In the genomic region with DNA sequence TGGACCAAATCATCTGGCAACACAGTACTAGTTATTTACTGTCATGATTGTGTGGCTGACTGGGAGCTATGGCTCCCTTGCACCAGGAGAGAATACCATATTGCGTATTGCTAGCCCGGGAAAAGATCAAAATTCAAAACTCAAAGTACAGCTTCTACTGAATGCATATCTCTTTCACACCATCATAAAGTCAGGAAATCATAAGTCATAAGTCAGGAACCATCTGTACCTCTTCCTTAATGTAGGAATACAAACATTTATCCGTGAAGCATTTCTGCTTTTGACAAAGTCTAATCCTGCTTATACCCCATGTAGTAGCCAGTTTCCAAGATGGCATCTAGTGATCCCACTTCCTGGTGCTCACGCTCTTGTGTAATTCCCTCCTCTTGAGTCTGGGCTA, we compare ENCODE assay signal across 16 cellular contexts.
"Had no signal": no experiment of that assay in that cellular context is flagged by ENCODE, and none has a peak within 500 bp of the region (broad histone marks: within the 10 kb centered on the region; RNA-seq: fewer than 3 reads in every experiment).

No MANE protein-coding gene starts in this region.

- H3K36me3 ChIP-seq: cardiac muscle cell, ovary, sigmoid colon, thoracic aorta, uterus had no signal

- H3K27me3 ChIP-seq: cardiac muscle cell, foreskin keratinocyte, ovary, sigmoid colon, uterus had no signal

- ATAC-seq: activated naive CD4-positive, alpha-beta T cell treated with anti-CD3 and anti-CD28 coated beads, Interleukin-2, amount 50 U/mL, for 72 hours; activated T-cell treated with anti-CD3 and anti-CD28 coated beads, Interleukin-2, amount 50 U/mL, for 72 hours; foreskin keratinocyte; left ventricle myocardium superior had no signal

- H3K27me3 Mint-ChIP-seq: activated CD4-positive, alpha-beta T cell treated with anti-CD3 and anti-CD28 coated beads, Interleukin-2, amount 10 ng/mL, durations not matched to agents 24 days and 14 days had no signal

- H3K4me3 ChIP-seq: cardiac muscle cell, ovary, sigmoid colon, thoracic aorta, uterus had no signal

- H3K4me3 Mint-ChIP-seq: activated CD4-positive, alpha-beta T cell treated with anti-CD3 and anti-CD28 coated beads, Interleukin-2, amount 10 ng/mL, durations not matched to agents 24 days and 14 days; neural crest cell had no signal

- H3K9me3 ChIP-seq: ovary, sigmoid colon, thoracic aorta, uterus had no signal

- H3K9me3 Mint-ChIP-seq: activated CD4-positive, alpha-beta T cell treated with anti-CD3 and anti-CD28 coated beads, Interleukin-2, amount 10 ng/mL, durations not matched to agents 24 days and 14 days; activated naive CD4-positive, alpha-beta T cell treated with anti-CD3 and anti-CD28 coated beads, Interleukin-2, amount 50 U/mL, for 72 hours; activated T-cell treated with anti-CD3 and anti-CD28 coated beads, Interleukin-2, amount 50 U/mL, for 72 hours; neural crest cell had no signal

- DNase-seq: activated CD4-positive, alpha-beta T cell treated with anti-CD3 and anti-CD28 coated beads, Interleukin-2, amount 10 ng/mL, durations not matched to agents 24 days and 14 days; activated CD4-positive, CD25-positive, alpha-beta regulatory T cell; activated CD8-positive, alpha-beta memory T cell treated with anti-CD3 and anti-CD28 coated beads, Interleukin-2, amount 50 U/mL, for 48 hours; activated gamma-delta T cell; activated T-cell treated with anti-CD3 and anti-CD28 coated beads, Interleukin-2, amount 50 U/mL, for 72 hours; effector CD8-positive, alpha-beta T cell; foreskin keratinocyte; left ventricle myocardium superior; ovary; sigmoid colon; stimulated activated CD4-positive, alpha-beta T cell treated with anti-CD3 and anti-CD28 coated beads, Interleukin-1b, Interleukin-23, amount 100 ng/mL, for 48 hours; uterus had no signal

- H3K27ac Mint-ChIP-seq: activated naive CD4-positive, alpha-beta T cell treated with anti-CD3 and anti-CD28 coated beads, Interleukin-2, amount 50 U/mL, for 72 hours had no signal

- H3K27ac ChIP-seq: cardiac muscle cell, foreskin keratinocyte, ovary, sigmoid colon, thoracic aorta, uterus had no signal
